In the genomic region with DNA sequence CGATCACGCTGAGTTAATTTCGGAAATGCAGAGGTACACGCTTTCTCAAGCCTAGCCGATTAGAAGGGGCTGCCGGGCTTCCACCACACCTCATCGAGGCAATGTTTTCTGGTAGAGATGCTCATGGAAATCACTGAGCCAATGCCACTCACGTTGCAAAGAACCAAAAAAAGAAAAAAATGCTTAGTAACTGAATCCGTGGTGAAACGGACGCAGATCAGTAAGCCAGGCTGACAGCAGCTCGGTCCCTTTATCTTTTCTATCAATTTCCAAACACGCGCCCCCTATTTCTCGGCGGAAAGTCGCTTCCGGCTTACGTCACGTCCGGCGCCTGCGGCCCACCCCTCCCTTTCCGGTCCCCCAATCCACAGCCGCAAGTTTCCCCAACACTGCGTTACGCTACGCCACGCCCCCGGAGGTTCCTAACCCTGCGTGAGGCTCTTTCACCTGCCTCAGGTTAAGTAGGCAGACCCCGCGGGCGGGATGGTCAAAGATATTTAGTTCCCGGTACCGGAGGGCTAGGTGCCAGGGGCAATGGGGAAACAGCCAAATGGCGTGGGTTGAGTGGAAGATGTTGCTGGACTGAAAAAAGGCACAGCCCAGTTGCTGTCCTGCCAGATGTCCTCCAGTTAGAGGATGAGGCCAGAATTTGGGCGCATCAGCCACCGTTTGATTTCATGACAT, we compare ENCODE assay signal across 1 cellular context.
A peak's percentile ranks its signal among the peaks of the same experiment; 100 is the strongest.
TF ChIP-seq lines count a peak whose summit lies in the region.

A gene with protein sequence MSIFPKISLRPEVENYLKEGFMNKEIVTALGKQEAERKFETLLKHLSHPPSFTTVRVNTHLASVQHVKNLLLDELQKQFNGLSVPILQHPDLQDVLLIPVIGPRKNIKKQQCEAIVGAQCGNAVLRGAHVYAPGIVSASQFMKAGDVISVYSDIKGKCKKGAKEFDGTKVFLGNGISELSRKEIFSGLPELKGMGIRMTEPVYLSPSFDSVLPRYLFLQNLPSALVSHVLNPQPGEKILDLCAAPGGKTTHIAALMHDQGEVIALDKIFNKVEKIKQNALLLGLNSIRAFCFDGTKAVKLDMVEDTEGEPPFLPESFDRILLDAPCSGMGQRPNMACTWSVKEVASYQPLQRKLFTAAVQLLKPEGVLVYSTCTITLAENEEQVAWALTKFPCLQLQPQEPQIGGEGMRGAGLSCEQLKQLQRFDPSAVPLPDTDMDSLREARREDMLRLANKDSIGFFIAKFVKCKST (minus strand): TSS at position 264 of the 684 bp plus-strand sequence. CDS start 384 bp downstream, outside the sequence.

TF ChIP-seq in HepG2, 621 proteins besides CTCF, POLR2A, EP300 and RAD21 (continued from another document and continues in another):
- TF ChIP-seq DMAP1 (CRISPR knock-in tag; IDR thresholded peaks at IDR 0.05) = peak; percentile 78; the same call in 1 of the 2 replicates
- TF ChIP-seq CHD2 (IDR thresholded peaks at IDR 0.05; ENCODE audit: low read depth, low read length) = no peak
- 0 out of 2 replicates have a peak, but pooled peaks have one; percentile 48 for TF ChIP-seq ZNF337 (CRISPR knock-in tag; IDR thresholded peaks at IDR 0.05; ENCODE audit: borderline replicate concordance, low read depth)
- TF ChIP-seq, protein P1, sequence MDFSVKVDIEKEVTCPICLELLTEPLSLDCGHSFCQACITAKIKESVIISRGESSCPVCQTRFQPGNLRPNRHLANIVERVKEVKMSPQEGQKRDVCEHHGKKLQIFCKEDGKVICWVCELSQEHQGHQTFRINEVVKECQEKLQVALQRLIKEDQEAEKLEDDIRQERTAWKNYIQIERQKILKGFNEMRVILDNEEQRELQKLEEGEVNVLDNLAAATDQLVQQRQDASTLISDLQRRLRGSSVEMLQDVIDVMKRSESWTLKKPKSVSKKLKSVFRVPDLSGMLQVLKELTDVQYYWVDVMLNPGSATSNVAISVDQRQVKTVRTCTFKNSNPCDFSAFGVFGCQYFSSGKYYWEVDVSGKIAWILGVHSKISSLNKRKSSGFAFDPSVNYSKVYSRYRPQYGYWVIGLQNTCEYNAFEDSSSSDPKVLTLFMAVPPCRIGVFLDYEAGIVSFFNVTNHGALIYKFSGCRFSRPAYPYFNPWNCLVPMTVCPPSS (IDR thresholded peaks at IDR 0.05) = no peak
- no peak for TF ChIP-seq IKZF4 (CRISPR knock-in tag; IDR thresholded peaks at IDR 0.05; ENCODE audit: borderline replicate concordance, low read depth, not compliant biosample characterization)
- TF ChIP-seq SALL2 (CRISPR knock-in tag; IDR thresholded peaks at IDR 0.05) = 0 out of 2 replicates have a peak, but pooled peaks have one; percentile 35
- TF ChIP-seq CBFB (CRISPR knock-in tag; IDR thresholded peaks at IDR 0.05) = no peak
- peak; percentile 71 for TF ChIP-seq MXD4 (CRISPR knock-in tag; IDR thresholded peaks at IDR 0.05)
- TF ChIP-seq, protein P2, sequence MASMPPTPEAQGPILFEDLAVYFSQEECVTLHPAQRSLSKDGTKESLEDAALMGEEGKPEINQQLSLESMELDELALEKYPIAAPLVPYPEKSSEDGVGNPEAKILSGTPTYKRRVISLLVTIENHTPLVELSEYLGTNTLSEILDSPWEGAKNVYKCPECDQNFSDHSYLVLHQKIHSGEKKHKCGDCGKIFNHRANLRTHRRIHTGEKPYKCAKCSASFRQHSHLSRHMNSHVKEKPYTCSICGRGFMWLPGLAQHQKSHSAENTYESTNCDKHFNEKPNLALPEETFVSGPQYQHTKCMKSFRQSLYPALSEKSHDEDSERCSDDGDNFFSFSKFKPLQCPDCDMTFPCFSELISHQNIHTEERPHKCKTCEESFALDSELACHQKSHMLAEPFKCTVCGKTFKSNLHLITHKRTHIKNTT (CRISPR knock-in tag; IDR thresholded peaks at IDR 0.05) = no peak
- TF ChIP-seq PTBP1 (IDR thresholded peaks at IDR 0.05; ENCODE audit: low read depth, low read length, poor library complexity, severe bottlenecking) = no peak
- TF ChIP-seq, protein P3, sequence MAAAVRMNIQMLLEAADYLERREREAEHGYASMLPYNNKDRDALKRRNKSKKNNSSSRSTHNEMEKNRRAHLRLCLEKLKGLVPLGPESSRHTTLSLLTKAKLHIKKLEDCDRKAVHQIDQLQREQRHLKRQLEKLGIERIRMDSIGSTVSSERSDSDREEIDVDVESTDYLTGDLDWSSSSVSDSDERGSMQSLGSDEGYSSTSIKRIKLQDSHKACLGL (CRISPR knock-in tag; IDR thresholded peaks at IDR 0.05) = peak; percentile 40; the same call in 1 of the 2 replicates
- peak; percentile 59; the same call in 1 of the 2 replicates for TF ChIP-seq ZNF749 (CRISPR knock-in tag; IDR thresholded peaks at IDR 0.05; ENCODE audit: borderline replicate concordance)
- no peak for TF ChIP-seq MIER2 (CRISPR knock-in tag; IDR thresholded peaks at IDR 0.05)
- no peak for TF ChIP-seq POLR2AphosphoS2 (IDR thresholded peaks at IDR 0.05; ENCODE audit: low read depth, low read length)
- TF ChIP-seq ZNF3 (CRISPR knock-in tag; IDR thresholded peaks at IDR 0.05) = no peak
- TF ChIP-seq, protein P4, sequence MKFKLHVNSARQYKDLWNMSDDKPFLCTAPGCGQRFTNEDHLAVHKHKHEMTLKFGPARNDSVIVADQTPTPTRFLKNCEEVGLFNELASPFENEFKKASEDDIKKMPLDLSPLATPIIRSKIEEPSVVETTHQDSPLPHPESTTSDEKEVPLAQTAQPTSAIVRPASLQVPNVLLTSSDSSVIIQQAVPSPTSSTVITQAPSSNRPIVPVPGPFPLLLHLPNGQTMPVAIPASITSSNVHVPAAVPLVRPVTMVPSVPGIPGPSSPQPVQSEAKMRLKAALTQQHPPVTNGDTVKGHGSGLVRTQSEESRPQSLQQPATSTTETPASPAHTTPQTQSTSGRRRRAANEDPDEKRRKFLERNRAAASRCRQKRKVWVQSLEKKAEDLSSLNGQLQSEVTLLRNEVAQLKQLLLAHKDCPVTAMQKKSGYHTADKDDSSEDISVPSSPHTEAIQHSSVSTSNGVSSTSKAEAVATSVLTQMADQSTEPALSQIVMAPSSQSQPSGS (CRISPR knock-in tag; IDR thresholded peaks at IDR 0.05) = peak; percentile 45; the same call in 1 of the 2 replicates
- TF ChIP-seq HNRNPK (IDR thresholded peaks at IDR 0.05; ENCODE audit: low read depth, low read length, poor library complexity, severe bottlenecking) = no peak
- 0 out of 2 replicates have a peak, but pooled peaks have one; percentile 27 for TF ChIP-seq CENPT (CRISPR knock-in tag; IDR thresholded peaks at IDR 0.05; ENCODE audit: low read depth)
- peak; percentile 56; the same call in 1 of the 2 replicates for TF ChIP-seq ZSCAN31 (CRISPR knock-in tag; IDR thresholded peaks at IDR 0.05; ENCODE audit: low read depth)
- TF ChIP-seq CBX1 (IDR thresholded peaks at IDR 0.05; ENCODE audit: low read depth) = no peak
- no peak for TF ChIP-seq ZNF138 (CRISPR knock-in tag; IDR thresholded peaks at IDR 0.05; ENCODE audit: low read depth)
- TF ChIP-seq EHMT2 (IDR thresholded peaks at IDR 0.05; ENCODE audit: borderline replicate concordance, low read depth, low read length) = no peak
- no peak for TF ChIP-seq SNAPC2 (CRISPR knock-in tag; IDR thresholded peaks at IDR 0.05)
- peak; percentile 94 for TF ChIP-seq KMT2A (CRISPR knock-in tag; IDR thresholded peaks at IDR 0.05)
- TF ChIP-seq EZH2 (conservative IDR thresholded peaks at IDR 0.05; ENCODE audit: low read depth, low read length) = no peak
- peak; percentile 20; the same call in 1 of the 2 replicates for TF ChIP-seq NR2F2 (IDR thresholded peaks at IDR 0.05; ENCODE audit: borderline replicate concordance, low read depth)
- TF ChIP-seq SRSF1 (optimal IDR thresholded peaks at IDR 0.05; ENCODE audit: low read depth, low read length) = peak; percentile 45
- TF ChIP-seq, protein P5, sequence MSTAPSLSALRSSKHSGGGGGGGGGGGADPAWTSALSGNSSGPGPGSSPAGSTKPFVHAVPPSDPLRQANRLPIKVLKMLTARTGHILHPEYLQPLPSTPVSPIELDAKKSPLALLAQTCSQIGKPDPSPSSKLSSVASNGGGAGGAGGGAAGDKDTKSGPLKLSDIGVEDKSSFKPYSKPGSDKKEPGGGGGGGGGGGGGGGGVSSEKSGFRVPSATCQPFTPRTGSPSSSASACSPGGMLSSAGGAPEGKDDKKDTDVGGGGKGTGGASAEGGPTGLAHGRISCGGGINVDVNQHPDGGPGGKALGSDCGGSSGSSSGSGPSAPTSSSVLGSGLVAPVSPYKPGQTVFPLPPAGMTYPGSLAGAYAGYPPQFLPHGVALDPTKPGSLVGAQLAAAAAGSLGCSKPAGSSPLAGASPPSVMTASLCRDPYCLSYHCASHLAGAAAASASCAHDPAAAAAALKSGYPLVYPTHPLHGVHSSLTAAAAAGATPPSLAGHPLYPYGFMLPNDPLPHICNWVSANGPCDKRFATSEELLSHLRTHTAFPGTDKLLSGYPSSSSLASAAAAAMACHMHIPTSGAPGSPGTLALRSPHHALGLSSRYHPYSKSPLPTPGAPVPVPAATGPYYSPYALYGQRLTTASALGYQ (CRISPR knock-in tag; IDR thresholded peaks at IDR 0.05) = no peak
- TF ChIP-seq GABPB1 (CRISPR knock-in tag; IDR thresholded peaks at IDR 0.05) = peak; percentile 98
- TF ChIP-seq KDM5B (CRISPR knock-in tag; IDR thresholded peaks at IDR 0.05; ENCODE audit: borderline replicate concordance) = peak; percentile 74; the same call in 1 of the 2 replicates
- TF ChIP-seq, protein P6, sequence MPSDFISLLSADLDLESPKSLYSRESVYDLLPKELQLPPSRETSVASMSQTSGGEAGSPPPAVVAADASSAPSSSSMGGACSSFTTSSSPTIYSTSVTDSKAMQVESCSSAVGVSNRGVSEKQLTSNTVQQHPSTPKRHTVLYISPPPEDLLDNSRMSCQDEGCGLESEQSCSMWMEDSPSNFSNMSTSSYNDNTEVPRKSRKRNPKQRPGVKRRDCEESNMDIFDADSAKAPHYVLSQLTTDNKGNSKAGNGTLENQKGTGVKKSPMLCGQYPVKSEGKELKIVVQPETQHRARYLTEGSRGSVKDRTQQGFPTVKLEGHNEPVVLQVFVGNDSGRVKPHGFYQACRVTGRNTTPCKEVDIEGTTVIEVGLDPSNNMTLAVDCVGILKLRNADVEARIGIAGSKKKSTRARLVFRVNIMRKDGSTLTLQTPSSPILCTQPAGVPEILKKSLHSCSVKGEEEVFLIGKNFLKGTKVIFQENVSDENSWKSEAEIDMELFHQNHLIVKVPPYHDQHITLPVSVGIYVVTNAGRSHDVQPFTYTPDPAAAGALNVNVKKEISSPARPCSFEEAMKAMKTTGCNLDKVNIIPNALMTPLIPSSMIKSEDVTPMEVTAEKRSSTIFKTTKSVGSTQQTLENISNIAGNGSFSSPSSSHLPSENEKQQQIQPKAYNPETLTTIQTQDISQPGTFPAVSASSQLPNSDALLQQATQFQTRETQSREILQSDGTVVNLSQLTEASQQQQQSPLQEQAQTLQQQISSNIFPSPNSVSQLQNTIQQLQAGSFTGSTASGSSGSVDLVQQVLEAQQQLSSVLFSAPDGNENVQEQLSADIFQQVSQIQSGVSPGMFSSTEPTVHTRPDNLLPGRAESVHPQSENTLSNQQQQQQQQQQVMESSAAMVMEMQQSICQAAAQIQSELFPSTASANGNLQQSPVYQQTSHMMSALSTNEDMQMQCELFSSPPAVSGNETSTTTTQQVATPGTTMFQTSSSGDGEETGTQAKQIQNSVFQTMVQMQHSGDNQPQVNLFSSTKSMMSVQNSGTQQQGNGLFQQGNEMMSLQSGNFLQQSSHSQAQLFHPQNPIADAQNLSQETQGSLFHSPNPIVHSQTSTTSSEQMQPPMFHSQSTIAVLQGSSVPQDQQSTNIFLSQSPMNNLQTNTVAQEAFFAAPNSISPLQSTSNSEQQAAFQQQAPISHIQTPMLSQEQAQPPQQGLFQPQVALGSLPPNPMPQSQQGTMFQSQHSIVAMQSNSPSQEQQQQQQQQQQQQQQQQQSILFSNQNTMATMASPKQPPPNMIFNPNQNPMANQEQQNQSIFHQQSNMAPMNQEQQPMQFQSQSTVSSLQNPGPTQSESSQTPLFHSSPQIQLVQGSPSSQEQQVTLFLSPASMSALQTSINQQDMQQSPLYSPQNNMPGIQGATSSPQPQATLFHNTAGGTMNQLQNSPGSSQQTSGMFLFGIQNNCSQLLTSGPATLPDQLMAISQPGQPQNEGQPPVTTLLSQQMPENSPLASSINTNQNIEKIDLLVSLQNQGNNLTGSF (CRISPR knock-in tag; IDR thresholded peaks at IDR 0.05) = no peak
- no peak for TF ChIP-seq ZNF333 (CRISPR knock-in tag; IDR thresholded peaks at IDR 0.05; ENCODE audit: borderline replicate concordance)
- TF ChIP-seq, protein P7, sequence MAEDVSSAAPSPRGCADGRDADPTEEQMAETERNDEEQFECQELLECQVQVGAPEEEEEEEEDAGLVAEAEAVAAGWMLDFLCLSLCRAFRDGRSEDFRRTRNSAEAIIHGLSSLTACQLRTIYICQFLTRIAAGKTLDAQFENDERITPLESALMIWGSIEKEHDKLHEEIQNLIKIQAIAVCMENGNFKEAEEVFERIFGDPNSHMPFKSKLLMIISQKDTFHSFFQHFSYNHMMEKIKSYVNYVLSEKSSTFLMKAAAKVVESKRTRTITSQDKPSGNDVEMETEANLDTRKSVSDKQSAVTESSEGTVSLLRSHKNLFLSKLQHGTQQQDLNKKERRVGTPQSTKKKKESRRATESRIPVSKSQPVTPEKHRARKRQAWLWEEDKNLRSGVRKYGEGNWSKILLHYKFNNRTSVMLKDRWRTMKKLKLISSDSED (CRISPR knock-in tag; IDR thresholded peaks at IDR 0.05) = no peak
- peak; percentile 79 for TF ChIP-seq SP2 (CRISPR knock-in tag; IDR thresholded peaks at IDR 0.05)
- TF ChIP-seq HDAC1 (CRISPR knock-in tag; IDR thresholded peaks at IDR 0.05) = peak; percentile 75; the same call in 1 of the 2 replicates
- TF ChIP-seq MED8 (CRISPR knock-in tag; IDR thresholded peaks at IDR 0.05; ENCODE audit: insufficient replicate concordance) = peak; percentile 48
- TF ChIP-seq MYC (CRISPR knock-in tag; IDR thresholded peaks at IDR 0.05; ENCODE audit: borderline replicate concordance) = peak; percentile 64; the same call in 1 of the 2 replicates
- no peak for TF ChIP-seq ZNF224 (CRISPR knock-in tag; IDR thresholded peaks at IDR 0.05)
- peak; percentile 76; the same call in 1 of the 2 replicates for TF ChIP-seq ZNF788 (CRISPR knock-in tag; IDR thresholded peaks at IDR 0.05; ENCODE audit: borderline replicate concordance)
- no peak for TF ChIP-seq HOXA7 (CRISPR knock-in tag; IDR thresholded peaks at IDR 0.05)
- TF ChIP-seq ZNF329 (CRISPR knock-in tag; IDR thresholded peaks at IDR 0.05; ENCODE audit: low read depth) = no peak
- TF ChIP-seq, protein P8, sequence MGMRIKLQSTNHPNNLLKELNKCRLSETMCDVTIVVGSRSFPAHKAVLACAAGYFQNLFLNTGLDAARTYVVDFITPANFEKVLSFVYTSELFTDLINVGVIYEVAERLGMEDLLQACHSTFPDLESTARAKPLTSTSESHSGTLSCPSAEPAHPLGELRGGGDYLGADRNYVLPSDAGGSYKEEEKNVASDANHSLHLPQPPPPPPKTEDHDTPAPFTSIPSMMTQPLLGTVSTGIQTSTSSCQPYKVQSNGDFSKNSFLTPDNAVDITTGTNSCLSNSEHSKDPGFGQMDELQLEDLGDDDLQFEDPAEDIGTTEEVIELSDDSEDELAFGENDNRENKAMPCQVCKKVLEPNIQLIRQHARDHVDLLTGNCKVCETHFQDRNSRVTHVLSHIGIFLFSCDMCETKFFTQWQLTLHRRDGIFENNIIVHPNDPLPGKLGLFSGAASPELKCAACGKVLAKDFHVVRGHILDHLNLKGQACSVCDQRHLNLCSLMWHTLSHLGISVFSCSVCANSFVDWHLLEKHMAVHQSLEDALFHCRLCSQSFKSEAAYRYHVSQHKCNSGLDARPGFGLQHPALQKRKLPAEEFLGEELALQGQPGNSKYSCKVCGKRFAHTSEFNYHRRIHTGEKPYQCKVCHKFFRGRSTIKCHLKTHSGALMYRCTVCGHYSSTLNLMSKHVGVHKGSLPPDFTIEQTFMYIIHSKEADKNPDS (CRISPR knock-in tag; IDR thresholded peaks at IDR 0.05) = no peak
- peak; percentile 89 for TF ChIP-seq GABPA (IDR thresholded peaks at IDR 0.05; ENCODE audit: low read depth, low read length)
- peak; percentile 99 for TF ChIP-seq GABPA (CRISPR knock-in tag; IDR thresholded peaks at IDR 0.05; ENCODE audit: low read depth)
- no peak for TF ChIP-seq BORCS8-MEF2B (CRISPR knock-in tag; IDR thresholded peaks at IDR 0.05)
- no peak for TF ChIP-seq MAFF (IDR thresholded peaks at IDR 0.05; ENCODE audit: low read depth, low read length)
- no peak for TF ChIP-seq HNRNPUL1 (IDR thresholded peaks at IDR 0.05; ENCODE audit: low read depth, low read length)
